1 cellular context compared by ENCODE assay signal in the genomic region with DNA sequence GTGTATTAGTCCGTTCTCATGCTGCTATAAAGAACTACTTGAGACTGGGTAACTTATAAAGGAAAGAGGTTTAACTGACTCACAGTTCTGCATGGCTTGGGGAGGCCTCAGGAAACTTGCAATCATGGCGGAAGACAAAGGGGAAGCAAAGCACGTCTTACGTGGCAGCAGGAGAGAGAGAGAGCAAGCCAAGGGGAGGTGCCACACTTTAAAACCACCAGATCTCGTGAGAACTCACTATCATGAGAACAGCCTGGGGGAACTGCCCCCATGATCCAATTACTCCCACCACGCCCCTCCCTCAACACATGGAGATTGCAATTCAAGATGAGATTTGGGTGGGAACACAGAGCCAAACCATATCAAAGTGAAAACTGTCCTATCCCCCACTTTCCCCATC.
TF ChIP-seq lines count a peak whose summit lies in the region.

No MANE protein-coding gene starts in this region.

TF ChIP-seq in K562, 482 proteins besides CTCF, POLR2A, EP300 and RAD21:
- TF ChIP-seq ZNF354B (CRISPR knock-in tag; IDR thresholded peaks at IDR 0.05) (no peak), POLR3A (IDR thresholded peaks at IDR 0.05; ENCODE audit: borderline replicate concordance, extremely low read depth, insufficient read depth, insufficient read length) (no peak), ASH1L (IDR thresholded peaks at IDR 0.05; ENCODE audit: borderline replicate concordance, low read depth, partially characterized antibody) (no peak), KLF10 (CRISPR knock-in tag; IDR thresholded peaks at IDR 0.05) (no peak), TFAP4 (CRISPR knock-in tag; IDR thresholded peaks at IDR 0.05; ENCODE audit: borderline replicate concordance) (no peak), ZNF431 (CRISPR knock-in tag; IDR thresholded peaks at IDR 0.05) (peak; percentile 76; the same call in 1 of the 2 replicates), NCOA6 (IDR thresholded peaks at IDR 0.05) (no peak), FOXK2 (conservative IDR thresholded peaks at IDR 0.05 in 1 of 2, IDR thresholded peaks at IDR 0.05 in 1 of 2; ENCODE audit: low read depth in 2 of 2) (no peak), ILK (tag; IDR thresholded peaks at IDR 0.05; ENCODE audit: borderline replicate concordance, low read depth) (no peak), BDP1 (IDR thresholded peaks at IDR 0.05; ENCODE audit: insufficient read depth, insufficient read length) (no peak), SNAPC5 (CRISPR knock-in tag; IDR thresholded peaks at IDR 0.05) (no peak), CHD2 (IDR thresholded peaks at IDR 0.05; ENCODE audit: low read depth, low read length) (peak; percentile 65), HBP1 (CRISPR knock-in tag; IDR thresholded peaks at IDR 0.05) (no peak)
- TF ChIP-seq, protein P1, sequence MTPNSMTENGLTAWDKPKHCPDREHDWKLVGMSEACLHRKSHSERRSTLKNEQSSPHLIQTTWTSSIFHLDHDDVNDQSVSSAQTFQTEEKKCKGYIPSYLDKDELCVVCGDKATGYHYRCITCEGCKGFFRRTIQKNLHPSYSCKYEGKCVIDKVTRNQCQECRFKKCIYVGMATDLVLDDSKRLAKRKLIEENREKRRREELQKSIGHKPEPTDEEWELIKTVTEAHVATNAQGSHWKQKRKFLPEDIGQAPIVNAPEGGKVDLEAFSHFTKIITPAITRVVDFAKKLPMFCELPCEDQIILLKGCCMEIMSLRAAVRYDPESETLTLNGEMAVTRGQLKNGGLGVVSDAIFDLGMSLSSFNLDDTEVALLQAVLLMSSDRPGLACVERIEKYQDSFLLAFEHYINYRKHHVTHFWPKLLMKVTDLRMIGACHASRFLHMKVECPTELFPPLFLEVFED (CRISPR knock-in tag; conservative IDR thresholded peaks at IDR 0.05) = no peak
- TF ChIP-seq, protein P2, sequence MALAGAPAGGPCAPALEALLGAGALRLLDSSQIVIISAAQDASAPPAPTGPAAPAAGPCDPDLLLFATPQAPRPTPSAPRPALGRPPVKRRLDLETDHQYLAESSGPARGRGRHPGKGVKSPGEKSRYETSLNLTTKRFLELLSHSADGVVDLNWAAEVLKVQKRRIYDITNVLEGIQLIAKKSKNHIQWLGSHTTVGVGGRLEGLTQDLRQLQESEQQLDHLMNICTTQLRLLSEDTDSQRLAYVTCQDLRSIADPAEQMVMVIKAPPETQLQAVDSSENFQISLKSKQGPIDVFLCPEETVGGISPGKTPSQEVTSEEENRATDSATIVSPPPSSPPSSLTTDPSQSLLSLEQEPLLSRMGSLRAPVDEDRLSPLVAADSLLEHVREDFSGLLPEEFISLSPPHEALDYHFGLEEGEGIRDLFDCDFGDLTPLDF (CRISPR knock-in tag; IDR thresholded peaks at IDR 0.05) = no peak
